ENCODE assay signal across 20 cellular contexts in genomic region chr4:188550296-188550695, GRCh38.
DNase-seq lines count a peak whose midpoint lies in the region; ATAC-seq and TF ChIP-seq lines count a peak whose summit lies in the region.
"Had no signal": no experiment of that assay in that cellular context is flagged by ENCODE, and none has a peak within 500 bp of the region (broad histone marks: within the 10 kb centered on the region; RNA-seq: fewer than 3 reads in every experiment).

No MANE protein-coding gene starts in this region.

- H3K79me1 ChIP-seq in mesendoderm (ENCODE audit: low read length), result no peaks in the 10 kb centered on the region

- DNase-seq in A673 (ENCODE audit: low spot score) (peak; percentile 94), M059J (ENCODE audit: low read depth) (peak; percentile 15), brain pericyte (ENCODE audit: low read depth, low spot score) (peak; percentile 5), mesendoderm (no peak), suprapubic skin (ENCODE audit: low spot score in 2 of 2) (no peak), body of pancreas (no peak)
- DNase-seq: activated B cell treated with CpG ODN at 0.5 μM for 24 hours, DMS53, foreskin melanocyte, GDM1, NCI-H1436, NCI-H2171, NCI-H526 treated with DMSO at 0.1 percent for 48 hours, substantia nigra had no signal

- no peak for TF ChIP-seq EP300 in suprapubic skin (IDR thresholded peaks at IDR 0.05)

- CTCF ChIA-PET in A673 (lab: Charles Lee), result no interaction called here

- no peak overlapping the region for H3K9ac ChIP-seq in mesendoderm (ENCODE audit: low read length)

- H3K27ac ChIP-seq in A673 (ENCODE audit: low read depth, low read length, poor library complexity, severe bottlenecking) (peak overlapping the region; percentile 13), mesendoderm (ENCODE audit: low read depth, low read length) (no peak overlapping the region), suprapubic skin (no peak overlapping the region), body of pancreas (no peak overlapping the region)
- H3K27ac ChIP-seq: A549, ascending aorta, epithelial cell of prostate had no signal

- peak overlapping the region; percentile 57 for H3K23ac ChIP-seq in mesendoderm (ENCODE audit: low read length)

- H2BK120ac ChIP-seq in mesendoderm (ENCODE audit: low read depth, low read length), result no peak overlapping the region

- POLR2A ChIA-PET in A673 (lab: Charles Lee; ENCODE audit: low non-redundant PET), result interaction anchor here (0.6 kb wide), 1 partner anchor 41 kb away, joined by 3 read pairs; no protein-coding TSS in a partner anchor

- no peak overlapping the region for H3K4me2 ChIP-seq in mesendoderm (ENCODE audit: low read length)
- H3K4me2 ChIP-seq: A549 had no signal

- no peak overlapping the region for H4K8ac ChIP-seq in mesendoderm (ENCODE audit: low read depth, low read length)

- intact Hi-C loops in A673 (cut with micrococcal nuclease; ENCODE audit: unreplicated experiment), result no loop called here
- intact Hi-C loops in body of pancreas (cut with DNase I), result no loop called here

- TF ChIP-seq POLR2A in suprapubic skin (IDR thresholded peaks at IDR 0.05) (no peak), body of pancreas (IDR thresholded peaks at IDR 0.05) (no peak)

- no peak overlapping the region for H2BK15ac ChIP-seq in mesendoderm (replicated peaks; ENCODE audit: low read depth)

- no peaks in the 10 kb centered on the region for H3K36me3 ChIP-seq in A673 (ENCODE audit: insufficient read depth, low read length, poor library complexity, severe bottlenecking)
- H3K36me3 ChIP-seq in mesendoderm (ENCODE audit: control insufficient read depth, insufficient read depth, low read length), result no peaks in the 10 kb centered on the region
- H3K36me3 ChIP-seq in suprapubic skin, result no peaks in the 10 kb centered on the region
- H3K36me3 ChIP-seq in body of pancreas (replicated peaks in 1 of 2; ENCODE audit: insufficient read depth in 1 of 2, low read depth in 2 of 2), result no peaks in the 10 kb centered on the region
- H3K36me3 ChIP-seq: ascending aorta had no signal

- no peak overlapping the region for H2AK5ac ChIP-seq in mesendoderm (ENCODE audit: low read length)

- TF ChIP-seq CTCF in A673 (conservative IDR thresholded peaks at IDR 0.05; ENCODE audit: low read depth, low read length) (no peak), suprapubic skin (IDR thresholded peaks at IDR 0.05) (no peak), body of pancreas (IDR thresholded peaks at IDR 0.05) (no peak)

- H3K18ac ChIP-seq in mesendoderm (ENCODE audit: low read length), result no peak overlapping the region

- H3K4me1 ChIP-seq in A673 (ENCODE audit: insufficient read depth, low read length, poor library complexity, severe bottlenecking) (peaks cover 19% of the 10 kb centered on the region), mesendoderm (ENCODE audit: control insufficient read depth, low read depth, low read length) (no peaks in the 10 kb centered on the region), suprapubic skin (no peaks in the 10 kb centered on the region), body of pancreas (no peaks in the 10 kb centered on the region)
- H3K4me1 ChIP-seq: A549, ascending aorta had no signal

- H3K27me3 ChIP-seq in A673 (replicated peaks; ENCODE audit: insufficient read depth, low read depth, low read length, poor library complexity), result peaks cover 14% of the 10 kb centered on the region
- no peaks in the 10 kb centered on the region for H3K27me3 ChIP-seq in mesendoderm (ENCODE audit: insufficient read depth, low read length, poor library complexity)
- no peaks in the 10 kb centered on the region for H3K27me3 ChIP-seq in suprapubic skin
- no peaks in the 10 kb centered on the region for H3K27me3 ChIP-seq in body of pancreas
- H3K27me3 ChIP-seq: ascending aorta had no signal

- no peaks in the 10 kb centered on the region for H3K79me2 ChIP-seq in mesendoderm (ENCODE audit: control insufficient read depth, insufficient read depth, low read length)

- H2BK5ac ChIP-seq in mesendoderm (ENCODE audit: low read length), result no peak overlapping the region

- no peak overlapping the region for H4K5ac ChIP-seq in mesendoderm (ENCODE audit: low read length)

- no peak overlapping the region for H3K4ac ChIP-seq in mesendoderm (ENCODE audit: low read depth, low read length)

- BruUV-seq in A673 (replicated peaks; lab: Mats Ljungman, UMichigan), result no TSS peak

- H3K4me3 ChIP-seq in A673 (ENCODE audit: low read depth, low read length, poor library complexity, severe bottlenecking) (no peak overlapping the region), mesendoderm (ENCODE audit: low read length) (no peak overlapping the region), suprapubic skin (no peak overlapping the region), body of pancreas (no peak overlapping the region)
- H3K4me3 ChIP-seq: A549, ascending aorta had no signal

- H3K9me3 ChIP-seq in A673 (ENCODE audit: low read depth, low read length, poor library complexity, severe bottlenecking) (no peaks in the 10 kb centered on the region), suprapubic skin (no peaks in the 10 kb centered on the region), body of pancreas (no peaks in the 10 kb centered on the region)
- H3K9me3 ChIP-seq: A549, ascending aorta had no signal

- ATAC-seq in body of pancreas (no peak), HG03460 (IDR thresholded peaks at IDR 0.05; ENCODE audit: unreplicated experiment) (no peak), HG02870 (IDR thresholded peaks at IDR 0.05; ENCODE audit: unreplicated experiment) (no peak)
- ATAC-seq: A549; activated naive CD4-positive, alpha-beta T cell treated with anti-CD3 and anti-CD28 coated beads, Interleukin-2, amount 50 U/mL, for 72 hours had no signal

- no peak overlapping the region for H3K56ac ChIP-seq in mesendoderm (ENCODE audit: low read length)

- no CpG with 5 or more reads among the region's 10 CpGs for WGBS in mesendoderm (ENCODE audit: extremely low coverage, insufficient coverage, low lambda C conversion rate)
- WGBS in suprapubic skin, result 30% methylated on average over 10 of the region's 10 CpGs
- 66 to 75% methylated on average over 10 of the region's 10 CpGs for WGBS in body of pancreas, 2 donors

Comparison
In these comparisons a context has a peak if more than half of its experiments do, and no peak if none do; other contexts are left out.
1. DNase-seq: peak in A673 (single experiment), M059J (single experiment) and brain pericyte (single experiment); none in mesendoderm (single experiment), suprapubic skin (0 of 2) and body of pancreas (0 of 4).